12 cellular contexts compared by ENCODE assay signal in the genomic region with DNA sequence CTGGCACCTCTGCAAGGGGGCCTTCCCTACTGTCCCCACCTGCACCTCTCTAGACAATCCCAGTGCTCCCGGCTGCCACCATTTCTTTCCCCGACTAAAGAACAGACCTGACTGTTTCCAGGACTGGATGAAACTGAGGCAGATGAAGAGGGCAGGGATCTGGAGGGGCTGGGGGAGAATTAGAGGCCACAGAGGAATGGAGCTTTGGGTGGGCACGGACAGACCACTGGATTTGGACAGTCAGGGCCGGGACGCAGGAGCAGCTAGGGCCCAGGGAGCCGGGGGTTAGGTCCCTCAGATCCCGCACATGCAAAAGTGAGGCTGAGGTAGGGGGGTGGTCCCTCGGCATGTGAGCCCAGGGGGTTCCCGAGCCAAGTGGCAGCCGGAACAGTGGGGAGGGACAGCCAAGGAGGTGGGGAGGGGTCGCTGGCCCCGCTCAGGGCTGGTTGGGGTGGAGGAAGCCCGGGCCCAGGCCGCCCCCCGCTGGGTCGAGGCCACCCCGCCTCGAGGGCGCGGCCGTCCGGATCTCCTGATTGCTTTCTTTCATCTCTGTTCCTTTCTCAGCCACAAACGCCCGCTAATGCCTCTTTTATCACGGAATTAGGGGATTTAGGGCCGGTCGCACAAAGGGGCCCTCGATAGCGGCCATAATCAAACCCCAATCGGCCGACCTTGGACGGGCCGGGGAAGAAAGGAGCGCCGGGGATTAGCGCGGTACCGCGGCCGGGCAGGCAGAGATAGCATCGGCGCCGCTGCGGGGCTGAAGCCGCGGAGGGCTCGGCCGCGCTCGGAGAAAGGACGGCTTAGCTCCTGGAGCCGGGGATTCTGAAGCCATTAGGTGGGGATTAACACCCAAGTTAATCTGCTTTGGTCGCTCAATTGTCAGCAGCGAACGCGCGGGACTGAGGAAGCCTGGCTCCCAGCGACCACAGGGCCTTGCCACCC. TPM values are rescaled to one million over a fixed set of nuclear protein-coding genes. Genes with fewer than 3 reads are reported as not detected.
DNase-seq lines count a peak whose midpoint lies in the region; FAIRE-seq and TF ChIP-seq lines count a peak whose summit lies in the region.
"Had no signal": no experiment of that assay in that cellular context is flagged by ENCODE, and none has a peak within 500 bp of the region (broad histone marks: within the 10 kb centered on the region; RNA-seq: fewer than 3 reads in every experiment).

No MANE protein-coding gene starts in this region.

- peaks cover 33% of the 10 kb centered on the region for H3K27me3 Mint-ChIP-seq in MCF 10A (ENCODE audit: insufficient read depth, unreplicated experiment)

- CTCF ChIA-PET in AG04449 (lab: Yijun Ruan, JAX) (interaction anchor here (0.7 to 1.1 kb wide), 3 partner anchors 10 to 215 kb away, joined by 3 to 4 read pairs (median 3); no protein-coding TSS in a partner anchor), MCF 10A (lab: Yijun Ruan, JAX) (interaction anchor here (1.1 to 2.3 kb wide), 2 partner anchors 22 to 24 kb away, joined by 4 to 8 read pairs; partner anchors contain the start of gene ESS2)

- H3K27ac Mint-ChIP-seq in MCF 10A (ENCODE audit: low read depth, unreplicated experiment): no peak overlapping the region
- H3K27ac Mint-ChIP-seq: dendritic cell treated with granulocyte-macrophage colony-stimulating factor and Interleukin-4, amounts not matched to agents 40 ng/mL and 50 ng/mL, for 4 days had no signal

- POLR2A ChIA-PET in AG04449 (lab: Yijun Ruan, JAX) (no interaction called here), MCF 10A (lab: Yijun Ruan, JAX) (interaction anchor here (1.1 kb wide), 1 partner anchor 25 kb away, joined by 3 read pairs; the partner anchor contains the start of gene ESS2)

- H3K4me3 ChIP-seq in AG04449 (ENCODE audit: low read depth, low read length) (peak overlapping the region; percentile 36), H7 (ENCODE audit: insufficient read depth, low read depth, low read length) (peak overlapping the region; percentile 23), mucosa of stomach (ENCODE audit: low read length) (no peak overlapping the region)

- DNase-seq in AG04449 (ENCODE audit: low read depth, low spot score) (no peak), H7 (peak; percentile 80), MCF 10A (ENCODE audit: unreplicated experiment) (no peak), HCEC 1CT (no peak), posterior vena cava (ENCODE audit: low spot score) (no peak), NCI-H1694 treated with DMSO at 0.1 percent for 48 hours (lab: John Stamatoyannopoulos, UW) (no peak), urothelium cell line (ENCODE audit: low spot score) (no peak)

- H3K9me3 ChIP-seq in mucosa of stomach (ENCODE audit: control insufficient read depth, low read length): no peaks in the 10 kb centered on the region
- H3K9me3 ChIP-seq: pancreas had no signal

- H3K4me1 Mint-ChIP-seq in MCF 10A (ENCODE audit: insufficient read depth, unreplicated experiment): peaks cover 28% of the 10 kb centered on the region

- peak overlapping the region; percentile 22 for H3K9ac ChIP-seq in mucosa of stomach (ENCODE audit: low read length)

- H3K9me3 Mint-ChIP-seq in MCF 10A (ENCODE audit: unreplicated experiment): no peaks in the 10 kb centered on the region
- H3K9me3 Mint-ChIP-seq: dendritic cell treated with granulocyte-macrophage colony-stimulating factor and Interleukin-4, amounts not matched to agents 40 ng/mL and 50 ng/mL, for 4 days had no signal

- H3K36me3 Mint-ChIP-seq in MCF 10A (ENCODE audit: insufficient read depth, unreplicated experiment): peaks cover 5% of the 10 kb centered on the region

- BruUV-seq in MCF 10A (replicated peaks; lab: Mats Ljungman, UMichigan): no TSS peak

- peak overlapping the region; percentile 39 for H3K4me3 Mint-ChIP-seq in MCF 10A (ENCODE audit: unreplicated experiment)
- H3K4me3 Mint-ChIP-seq: dendritic cell treated with granulocyte-macrophage colony-stimulating factor and Interleukin-4, amounts not matched to agents 40 ng/mL and 50 ng/mL, for 4 days had no signal

- H3K27me3 ChIP-seq in H7 (ENCODE audit: control insufficient read depth, insufficient read depth, low read length) (peaks cover 47% of the 10 kb centered on the region), mucosa of stomach (ENCODE audit: control insufficient read depth, insufficient read depth, low read length) (peaks cover 41% of the 10 kb centered on the region)

- peaks cover 2% of the 10 kb centered on the region for H3K36me3 ChIP-seq in H7 (replicated peaks; ENCODE audit: control insufficient read depth, insufficient read depth, low read length)
- no peaks in the 10 kb centered on the region for H3K36me3 ChIP-seq in mucosa of stomach (ENCODE audit: control insufficient read depth, insufficient read depth, low read length)
- H3K36me3 ChIP-seq: pancreas had no signal

- TF ChIP-seq CTCF in AG04449 (IDR thresholded peaks at IDR 0.05; ENCODE audit: insufficient read depth, low read length, missing control alignments) (no peak), MCF 10A (IDR thresholded peaks at IDR 0.05; ENCODE audit: unreplicated experiment) (no peak)

- H3K4me1 ChIP-seq in mucosa of stomach (ENCODE audit: control insufficient read depth, insufficient read depth, low read length): peaks cover 40% of the 10 kb centered on the region

- intact Hi-C loops in MCF 10A (cut with micrococcal nuclease): no loop called here
- intact Hi-C loops in posterior vena cava (cut with DNase I): no loop called here

- no peak for FAIRE-seq in urothelium cell line (lab: Jason Lieb, UNC)
- FAIRE-seq: G401.6, pancreas had no signal

RNA-seq across cellular contexts. Expression of gene SLC25A1, which starts 9.3 kb away (rescaled TPM):
- total RNA-seq in H7 (2014; rRNA removed; shearing (Covaris generic)): 171 and 188 TPM in 2 replicates
- 41.0 and 53.9 TPM in 2 replicates for total RNA-seq in MCF 10A (2022)
- 10 to 100 TPM; 46.2 to 47.8 TPM for total RNA-seq in posterior vena cava

RNA-seq across cellular contexts. Expression of gene GSC2, which starts 19.2 kb away (rescaled TPM):
- total RNA-seq in H7 (2014; rRNA removed; shearing (Covaris generic)): 0.78 TPM in 1 of 2 replicates, not detected in the other
- total RNA-seq in MCF 10A (2022) (not detected in 2 replicates), posterior vena cava (not detected)
- total RNA-seq: pancreas; T-helper 2 cell treated with Interferon-gamma antibody and Interleukin-4, amounts not matched to agents 100 ng/mL and 5 ng/mL, for 36 hours had no signal

RNA-seq across cellular contexts. Expression of gene ESS2, which starts 24.8 kb away (rescaled TPM):
- 17.6 and 28.4 TPM in 2 replicates for total RNA-seq in H7 (2014; rRNA removed; shearing (Covaris generic))
- total RNA-seq in MCF 10A (2022) (12.4 and 18.1 TPM in 2 replicates), posterior vena cava (10 to 100 TPM; 10.2 to 11.5 TPM)

RNA-seq across cellular contexts. Expression of gene TSSK2, which starts 38.2 kb away (rescaled TPM):
- total RNA-seq in H7 (2014; rRNA removed; shearing (Covaris generic)): not detected in 2 replicates
- total RNA-seq in MCF 10A (2022) (not detected in 2 replicates), posterior vena cava (not detected)
- total RNA-seq: T-helper 2 cell treated with Interferon-gamma antibody and Interleukin-4, amounts not matched to agents 100 ng/mL and 5 ng/mL, for 36 hours had no signal

RNA-seq across cellular contexts. Expression of gene DGCR2, which starts 47.1 kb away (rescaled TPM):
- total RNA-seq in H7 (2014; rRNA removed; shearing (Covaris generic)): 60.1 and 72.4 TPM in 2 replicates
- total RNA-seq in MCF 10A (2022): 41.2 and 50.1 TPM in 2 replicates
- total RNA-seq in posterior vena cava: 10 to 100 TPM; 28.3 to 35.2 TPM
